ENCODE assay signal across 10 cellular contexts in genomic region chr10:4034907-4035581, GRCh38.
DNase-seq lines count a peak whose midpoint lies in the region; ATAC-seq and TF ChIP-seq lines count a peak whose summit lies in the region.
"Had no signal": no experiment of that assay in that cellular context is flagged by ENCODE, and none has a peak within 500 bp of the region (broad histone marks: within the 10 kb centered on the region; RNA-seq: fewer than 3 reads in every experiment).

No MANE protein-coding gene starts in this region.

- POLR2A ChIA-PET in activated CD4-positive, alpha-beta memory T cell treated with anti-CD3 and anti-CD28 coated beads for 36 hours (lab: Charles Lee): no interaction called here

- peak overlapping the region; percentile 2 for H3K4me3 Mint-ChIP-seq in activated CD4-positive, alpha-beta memory T cell treated with anti-CD3 and anti-CD28 coated beads for 36 hours

- no peaks in the 10 kb centered on the region for H3K9me3 ChIP-seq in heart right ventricle

- peaks cover 33% of the 10 kb centered on the region for H3K4me1 Mint-ChIP-seq in activated CD4-positive, alpha-beta memory T cell treated with anti-CD3 and anti-CD28 coated beads for 36 hours (ENCODE audit: low read depth)

- intact Hi-C loops in activated CD4-positive, alpha-beta memory T cell treated with anti-CD3 and anti-CD28 coated beads for 36 hours (cut with micrococcal nuclease): loop anchor here (10.0 kb wide), 1 partner anchor 220 kb away; no protein-coding TSS in a partner anchor
- intact Hi-C loops in heart right ventricle (cut with DNase I): loop anchor here in 1 of 10 donors (10.0 kb wide), 1 partner anchor 250 kb away; the partner anchor contains the start of gene KLF6

- CTCF ChIA-PET in activated CD4-positive, alpha-beta memory T cell treated with anti-CD3 and anti-CD28 coated beads for 36 hours (lab: Charles Lee): no interaction called here

- WGBS in heart right ventricle, 2 donors: 23 to 50% methylated on average over 15 of the region's 15 CpGs

- H3K4me3 ChIP-seq in heart right ventricle (peak overlapping the region in 8 of 10 donors; percentile 3 to 38 (median 31)), skin epidermis (peak overlapping the region in 2 of 7 experiments; percentile 5 to 20)

- no peak for TF ChIP-seq CTCF in heart right ventricle (IDR thresholded peaks at IDR 0.05)

- peak overlapping the region; percentile 11 to 75 (median 42) for H3K27ac ChIP-seq in heart right ventricle
- H3K27ac ChIP-seq in skin epidermis: peak overlapping the region in 16 of 21 experiments; percentile 0 to 76 (median 51)

- no peaks in the 10 kb centered on the region for H3K27me3 ChIP-seq in heart right ventricle

- peak in 7 of 8 donors; percentile 17 to 75 (median 60) for ATAC-seq in heart right ventricle

- H3K27me3 Mint-ChIP-seq in activated CD4-positive, alpha-beta memory T cell treated with anti-CD3 and anti-CD28 coated beads for 36 hours: no peaks in the 10 kb centered on the region

- DNase-seq in EL: peak; percentile 55
- DNase-seq in activated CD4-positive, alpha-beta memory T cell treated with anti-CD3 and anti-CD28 coated beads for 36 hours: peak; percentile 48
- no peak for DNase-seq in heart right ventricle
- DNase-seq in GM19238 (ENCODE audit: insufficient read length, low spot score): no peak
- no peak for DNase-seq in inferior parietal cortex (ENCODE audit: extremely low spot score)
- no peak for DNase-seq in NAMALWA (ENCODE audit: low spot score)
- DNase-seq in D341Med (ENCODE audit: low spot score): no peak
- DNase-seq: anterior cingulate cortex, NCI-H1436 treated with DMSO at 0.1 percent for 48 hours had no signal

- no peaks in the 10 kb centered on the region for H3K36me3 ChIP-seq in heart right ventricle

- H3K4me1 ChIP-seq in heart right ventricle: peaks cover 0 to 24% (median 0%) of the 10 kb centered on the region in 9 donors

- no peaks in the 10 kb centered on the region for H3K36me3 Mint-ChIP-seq in activated CD4-positive, alpha-beta memory T cell treated with anti-CD3 and anti-CD28 coated beads for 36 hours

- peak overlapping the region; percentile 32 for H3K27ac Mint-ChIP-seq in activated CD4-positive, alpha-beta memory T cell treated with anti-CD3 and anti-CD28 coated beads for 36 hours

- H3K9me3 Mint-ChIP-seq in activated CD4-positive, alpha-beta memory T cell treated with anti-CD3 and anti-CD28 coated beads for 36 hours: no peaks in the 10 kb centered on the region

Comparison
In these comparisons a context has a peak if more than half of its experiments do, and no peak if none do; other contexts are left out.
1. DNase-seq: peak in EL (single experiment) and activated CD4-positive, alpha-beta memory T cell treated with anti-CD3 and anti-CD28 coated beads for 36 hours (single experiment); none in heart right ventricle (0 of 2), GM19238 (single experiment), inferior parietal cortex (single experiment), NAMALWA (single experiment) and D341Med (single experiment).